24 cellular contexts compared by ENCODE assay signal in the genomic region with DNA sequence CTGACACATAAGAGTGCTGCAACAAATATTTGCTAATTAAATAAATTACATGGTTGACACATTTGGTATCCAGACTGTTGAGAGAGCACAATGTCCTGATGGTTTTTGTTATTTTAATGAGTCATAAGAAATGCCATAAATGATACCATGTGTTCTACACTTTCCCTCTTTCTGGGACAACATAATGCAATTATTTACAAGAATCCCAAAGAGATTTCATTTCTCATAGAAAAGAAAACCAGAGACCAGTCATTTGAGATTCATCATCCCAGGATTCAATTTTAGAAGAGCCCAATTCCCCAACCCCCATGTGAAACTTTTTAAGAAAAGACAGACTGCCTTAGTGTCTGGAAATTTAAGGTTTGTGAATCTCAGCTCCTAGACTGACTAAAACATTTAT.
DNase-seq lines count a peak whose midpoint lies in the region; ATAC-seq, FAIRE-seq and TF ChIP-seq lines count a peak whose summit lies in the region.
"Had no signal": no experiment of that assay in that cellular context is flagged by ENCODE, and none has a peak within 500 bp of the region (broad histone marks: within the 10 kb centered on the region; RNA-seq: fewer than 3 reads in every experiment).

No MANE protein-coding gene starts in this region.

- H3K4me1 ChIP-seq in adipocyte (ENCODE audit: control insufficient read depth, insufficient read depth, low read length): peaks cover 17% of the 10 kb centered on the region
- H3K4me1 ChIP-seq: breast epithelium, heart right ventricle had no signal

- H3K4me3 ChIP-seq in adipocyte (ENCODE audit: low read length) (peak overlapping the region; percentile 19), fibroblast of pulmonary artery (replicated peaks; ENCODE audit: low read depth, low read length) (no peak overlapping the region)
- H3K4me3 ChIP-seq: breast epithelium, dorsolateral prefrontal cortex, heart right ventricle, vagina had no signal

- no peak for ATAC-seq in GM18511 (IDR thresholded peaks at IDR 0.05; ENCODE audit: unreplicated experiment)
- ATAC-seq in HG02798 (IDR thresholded peaks at IDR 0.05; ENCODE audit: poor library complexity, unreplicated experiment): no peak
- ATAC-seq: activated CD8-positive, alpha-beta T cell treated with anti-CD3 and anti-CD28 coated beads for 36 hours; activated naive CD4-positive, alpha-beta T cell treated with anti-CD3 and anti-CD28 coated beads, Interleukin-2, amount 50 U/mL, for 72 hours; heart right ventricle; naive thymus-derived CD4-positive, alpha-beta T cell; Right ventricle myocardium inferior had no signal

- H3K27me3 ChIP-seq in adipocyte (replicated peaks; ENCODE audit: control insufficient read depth, insufficient read depth, low read length): no peaks in the 10 kb centered on the region
- H3K27me3 ChIP-seq: breast epithelium, dorsolateral prefrontal cortex, heart right ventricle, vagina had no signal

- DNase-seq in GM03348 (ENCODE audit: low spot score): peak; percentile 53
- peak; percentile 77 for DNase-seq in adipocyte (ENCODE audit: low read depth)
- DNase-seq in fibroblast of pulmonary artery (ENCODE audit: low read depth): peak; percentile 36
- peak; percentile 63 for DNase-seq in stromal cell of bone marrow (ENCODE audit: low read depth)
- DNase-seq in GM19239 (ENCODE audit: insufficient read length, low spot score): no peak
- DNase-seq: activated CD8-positive, alpha-beta T cell treated with anti-CD3 and anti-CD28 coated beads for 36 hours; DMS153; dorsolateral prefrontal cortex; heart right ventricle; islet precursor cell; MV-4-11; naive thymus-derived CD4-positive, alpha-beta T cell; NCI-H2029; NCI-H446 treated with DMSO at 0.1 percent for 48 hours; posterior cingulate gyrus; small intestine; stimulated activated CD4-positive, alpha-beta T cell treated with anti-CD3 and anti-CD28 coated beads, Interleukin-4, amount 100 ng/mL, for 24 hours; substantia nigra had no signal

- H3K36me3 ChIP-seq in adipocyte (ENCODE audit: control insufficient read depth, insufficient read depth, low read length, severe bottlenecking): no peaks in the 10 kb centered on the region
- H3K36me3 ChIP-seq: breast epithelium, heart right ventricle, vagina had no signal

- no peak for TF ChIP-seq CTCF in fibroblast of pulmonary artery (IDR thresholded peaks at IDR 0.05; ENCODE audit: low read length, missing control alignments)

- peak overlapping the region; percentile 44 for H3K9ac ChIP-seq in adipocyte (ENCODE audit: low read length)

- no peak for FAIRE-seq in GM19239 (lab: Jason Lieb, UNC)
- FAIRE-seq: small intestine had no signal

- peaks cover 16% of the 10 kb centered on the region for H3K9me3 ChIP-seq in adipocyte (ENCODE audit: control insufficient read depth, low read length)
- H3K9me3 ChIP-seq: vagina had no signal
